20 cellular contexts compared by ENCODE assay signal in the genomic region with DNA sequence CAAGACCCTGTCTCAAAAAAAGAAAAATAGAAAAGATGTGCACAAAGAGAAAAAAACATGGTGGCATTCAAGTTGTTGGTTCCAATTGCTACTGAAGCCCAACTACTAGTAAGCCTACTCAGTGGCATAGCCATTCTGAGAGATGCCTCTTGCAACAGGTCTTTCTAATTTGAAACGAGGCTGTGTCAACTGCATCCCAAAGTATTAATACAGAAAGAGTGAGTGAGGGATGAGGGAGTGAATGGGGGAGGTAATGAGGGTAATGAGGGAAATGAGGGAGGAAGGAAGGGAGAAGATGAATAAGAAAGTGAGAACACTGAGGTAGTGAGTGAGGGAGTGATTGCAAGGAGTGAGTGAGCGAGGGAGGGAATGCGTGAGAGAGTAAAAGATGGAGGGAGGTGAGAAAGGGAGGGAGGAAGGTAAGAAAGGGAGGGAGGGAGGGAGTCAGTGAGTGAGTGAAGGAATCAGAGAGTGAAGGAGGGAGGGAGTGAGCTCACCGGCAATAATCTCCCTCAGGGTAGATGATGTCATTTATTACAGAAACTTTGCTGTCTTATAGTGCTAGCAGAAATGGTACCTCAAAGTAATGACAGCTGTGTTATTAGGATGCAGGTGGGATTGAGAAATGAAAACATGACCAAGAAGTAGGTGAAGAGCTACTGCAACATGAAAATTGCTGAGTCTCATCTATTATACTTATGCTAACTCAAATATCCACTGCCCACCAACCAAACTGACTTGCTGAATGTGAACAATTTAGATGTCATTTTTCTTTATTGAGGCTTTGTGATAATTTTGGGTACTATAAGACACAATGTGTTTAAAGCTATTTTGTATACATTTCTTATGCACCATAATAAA.
"Had no signal": no experiment of that assay in that cellular context is flagged by ENCODE, and none has a peak within 500 bp of the region (broad histone marks: within the 10 kb centered on the region; RNA-seq: fewer than 3 reads in every experiment).

No MANE protein-coding gene starts in this region.

- DNase-seq: activated CD4-positive, alpha-beta memory T cell treated with anti-CD3 and anti-CD28 coated beads, Interleukin-2, amount 10 ng/mL, durations not matched to agents 7 days and 5 days; activated CD4-positive, alpha-beta T cell treated with anti-CD3 and anti-CD28 coated beads for 36 hours; activated CD8-positive, alpha-beta memory T cell treated with anti-CD3 and anti-CD28 coated beads, Interleukin-2, amount 10 ng/mL, durations not matched to agents 7 days and 5 days; activated naive CD4-positive, alpha-beta T cell treated with anti-CD3 and anti-CD28 coated beads for 36 hours; aorta; brain microvascular endothelial cell; colonic mucosa; heart right ventricle; kidney glomerular epithelial cell; left ventricle myocardium inferior; mucosa of descending colon; naive B cell; stimulated activated CD4-positive, alpha-beta T cell treated with anti-CD3 and anti-CD28 coated beads, Interleukin-12 subunit alpha, Interleukin-12 subunit beta, amount 100 ng/mL, for 4 hours; stimulated activated CD4-positive, alpha-beta T cell treated with anti-CD3 and anti-CD28 coated beads, Interleukin-1b, Interleukin-23, amount 100 ng/mL, for 48 hours; stimulated activated CD8-positive, alpha-beta memory T cell treated with anti-CD3 and anti-CD28 coated beads, Interleukin-4, amount 100 ng/mL, for 48 hours; stimulated activated naive CD4-positive, alpha-beta T cell; tibial artery had no signal

- H3K9me3 ChIP-seq: colonic mucosa, gastroesophageal sphincter, heart right ventricle, left ventricle myocardium inferior, mucosa of descending colon, tibial artery had no signal

- H2AFZ ChIP-seq: neural progenitor cell had no signal

- H3K9ac ChIP-seq: neural progenitor cell had no signal

- ATAC-seq: activated CD4-positive, alpha-beta T cell treated with anti-CD3 and anti-CD28 coated beads for 36 hours; activated CD8-positive, alpha-beta memory T cell treated with anti-CD3 and anti-CD28 coated beads, Interleukin-2, amount 10 ng/mL, durations not matched to agents 7 days and 5 days; esophagus mucosa; gastroesophageal sphincter; heart right ventricle; mucosa of descending colon had no signal

- H3K4me2 ChIP-seq: neural progenitor cell had no signal

- H3K4me1 ChIP-seq: colonic mucosa, gastroesophageal sphincter, neural progenitor cell had no signal

- H3K27ac ChIP-seq: brain microvascular endothelial cell, colonic mucosa, gastroesophageal sphincter, heart right ventricle, left ventricle myocardium inferior, neural progenitor cell, tibial artery had no signal

- H3K27me3 ChIP-seq: brain microvascular endothelial cell, colonic mucosa, gastroesophageal sphincter, heart right ventricle, neural progenitor cell, tibial artery had no signal

- H3K4me3 ChIP-seq: colonic mucosa, gastroesophageal sphincter, heart right ventricle, left ventricle myocardium inferior, mucosa of descending colon, neural progenitor cell, tibial artery had no signal

- H3K36me3 ChIP-seq: colonic mucosa had no signal
